Comparison of ENCODE assay signal across 8 cellular contexts in genomic region chr12:132145334-132145733, GRCh38. TPM values are rescaled to one million over a fixed set of nuclear protein-coding genes. Genes with fewer than 3 reads are reported as not detected.
DNase-seq lines count a peak whose midpoint lies in the region; ATAC-seq and TF ChIP-seq lines count a peak whose summit lies in the region.

No MANE protein-coding gene starts in this region.

- H3K9me3 ChIP-seq in right cardiac atrium (ENCODE audit: control insufficient read depth, low read length): no peaks in the 10 kb centered on the region

- H3K27me3 Mint-ChIP-seq in T-helper 1 cell treated with Interleukin-12 subunit alpha and Interleukin-12 subunit beta and Interleukin-4 antibody, amounts not matched to agents 30 μg/mL and 1 μg/mL, for 36 hours (ENCODE audit: low read depth): no peaks in the 10 kb centered on the region

- no peak for TF ChIP-seq CTCF in WI38 (IDR thresholded peaks at IDR 0.05; ENCODE audit: low read depth, low read length)

- WGBS in right cardiac atrium: 78% methylated on average over 7 of the region's 7 CpGs

- peaks cover 22% of the 10 kb centered on the region for H3K4me1 Mint-ChIP-seq in T-helper 1 cell treated with Interleukin-12 subunit alpha and Interleukin-12 subunit beta and Interleukin-4 antibody, amounts not matched to agents 30 μg/mL and 1 μg/mL, for 36 hours (ENCODE audit: low read depth)

- H3K9me3 Mint-ChIP-seq in T-helper 1 cell treated with Interleukin-12 subunit alpha and Interleukin-12 subunit beta and Interleukin-4 antibody, amounts not matched to agents 30 μg/mL and 1 μg/mL, for 36 hours: no peaks in the 10 kb centered on the region

- ATAC-seq in right cardiac atrium (peak in 1 of 2 donors; percentile 3), HG02973 (IDR thresholded peaks at IDR 0.05; ENCODE audit: unreplicated experiment) (no peak)

- intact Hi-C loops in right cardiac atrium (cut with DNase I): no loop called here

- H3K27me3 ChIP-seq in right cardiac atrium (ENCODE audit: control insufficient read depth, insufficient read depth): no peaks in the 10 kb centered on the region

- peak overlapping the region; percentile 82 for H3K27ac Mint-ChIP-seq in T-helper 1 cell treated with Interleukin-12 subunit alpha and Interleukin-12 subunit beta and Interleukin-4 antibody, amounts not matched to agents 30 μg/mL and 1 μg/mL, for 36 hours

- H3K4me1 ChIP-seq in right cardiac atrium (ENCODE audit: control insufficient read depth, insufficient read depth, low read length): peaks cover 4% of the 10 kb centered on the region

- DNase-seq in T-helper 1 cell: no peak
- peak in 2 of 3 donors; percentile 47 to 54 for DNase-seq in right cardiac atrium
- no peak for DNase-seq in cerebellum (ENCODE audit: low spot score)
- no peak for DNase-seq in HuH-7.5 (ENCODE audit: low spot score)

- peak overlapping the region; percentile 83 for H3K4me3 Mint-ChIP-seq in T-helper 1 cell treated with Interleukin-12 subunit alpha and Interleukin-12 subunit beta and Interleukin-4 antibody, amounts not matched to agents 30 μg/mL and 1 μg/mL, for 36 hours

- peak overlapping the region; percentile 82 for H3K4me3 ChIP-seq in WI38 (ENCODE audit: low read depth, low read length)
- peak overlapping the region; percentile 76 for H3K4me3 ChIP-seq in right cardiac atrium (ENCODE audit: low read length)
- H3K4me3 ChIP-seq in skin epidermis: peak overlapping the region; percentile 74 to 99 (median 94)

- no peak overlapping the region for H3K27ac ChIP-seq in right cardiac atrium (ENCODE audit: low read length)
- H3K27ac ChIP-seq in skin epidermis: peak overlapping the region in 3 of 21 experiments; percentile 59 to 96 (median 96)

- peaks cover 9% of the 10 kb centered on the region for H3K36me3 Mint-ChIP-seq in T-helper 1 cell treated with Interleukin-12 subunit alpha and Interleukin-12 subunit beta and Interleukin-4 antibody, amounts not matched to agents 30 μg/mL and 1 μg/mL, for 36 hours (ENCODE audit: low read depth)

RNA-seq across cellular contexts. Expression of gene NOC4L, which starts 1.1 kb away (rescaled TPM):
- total RNA-seq in right cardiac atrium (10 to 100 TPM in 1 of 4 donors, 1 to 10 TPM in 3; 7.7 to 10.1 (median 9.1) TPM), cerebellum (8.5 TPM)
- 11.0 TPM for polyA plus RNA-seq in right cardiac atrium

RNA-seq across cellular contexts. Expression of gene DDX51, which starts 1.2 kb away (rescaled TPM):
- total RNA-seq in right cardiac atrium (10 to 100 TPM in 2 of 4 donors, 1 to 10 TPM in 2; 7.4 to 11.7 (median 10.1) TPM), cerebellum (13.1 TPM)
- polyA plus RNA-seq in right cardiac atrium: 10.9 TPM

Comparison
In these comparisons a context has a peak if more than half of its experiments do, and no peak if none do; other contexts are left out.
1. DNase-seq: peak in right cardiac atrium (2 of 3); none in T-helper 1 cell (0 of 5), cerebellum (single experiment) and HuH-7.5 (single experiment).
2. Peak in every context shown above with its lines, with median percentiles within 50 percentile points of each other: H3K4me3 ChIP-seq.